In genomic region chr2:232352511-232353091, GRCh38 we compare ENCODE assay signal across 35 cellular contexts. TPM values are rescaled to one million over a fixed set of nuclear protein-coding genes. Genes with fewer than 3 reads are reported as not detected.
A peak's percentile ranks its signal among the peaks of the same experiment; 100 is the strongest.
DNase-seq lines count a peak whose midpoint lies in the region; ATAC-seq, FAIRE-seq and TF ChIP-seq lines count a peak whose summit lies in the region.
"Had no signal": no experiment of that assay in that cellular context is flagged by ENCODE, and none has a peak within 500 bp of the region (broad histone marks: within the 10 kb centered on the region; RNA-seq: fewer than 3 reads in every experiment).

No MANE protein-coding gene starts in this region.

- no peak for TF ChIP-seq EP300 in HepG2 (IDR thresholded peaks at IDR 0.05; ENCODE audit: low read depth in 2 of 2, low read length in 2 of 2)
- no peak for TF ChIP-seq EP300 in HepG2 (CRISPR knock-in tag; IDR thresholded peaks at IDR 0.05; ENCODE audit: borderline replicate concordance)
- no peak for TF ChIP-seq EP300 in suprapubic skin (IDR thresholded peaks at IDR 0.05)
- TF ChIP-seq EP300 in stomach (IDR thresholded peaks at IDR 0.05) = no peak

- peak; percentile 16; the same call in 2 of the 3 replicates for ATAC-seq in HepG2
- ATAC-seq: activated CD8-positive, alpha-beta T cell treated with anti-CD3 and anti-CD28 coated beads, Interleukin-2, amount 10 ng/mL, durations not matched to agents 7 days and 5 days; gastroesophageal sphincter; natural killer cell; stimulated activated effector memory CD8-positive, alpha-beta T cell treated with anti-CD3 and anti-CD28 coated beads, Interleukin-12 subunit alpha, Interleukin-12 subunit beta, amount 100 ng/mL, for 72 hours had no signal

- FAIRE-seq in HepG2 (lab: Jason Lieb, UNC) = no peak
- FAIRE-seq: A204.1 had no signal

- H3K27me3 ChIP-seq in HUES64 (ENCODE audit: insufficient read depth, low read length) (peaks cover 47% of the 10 kb centered on the region), HepG2 (ENCODE audit: control insufficient read depth in 1 of 2, insufficient read depth in 2 of 2, low read length in 2 of 2) (peaks cover 18 to 58% of the 10 kb centered on the region in 2 experiments), suprapubic skin (peaks cover 55% of the 10 kb centered on the region), stomach (peaks cover 25 to 71% (median 52%) of the 10 kb centered on the region in 3 donors)

- no peaks in the 10 kb centered on the region for H3K79me2 ChIP-seq in HepG2 (ENCODE audit: insufficient read depth, low read length)

- no peak for TF ChIP-seq POLR2A in HepG2 (IDR thresholded peaks at IDR 0.05; ENCODE audit: insufficient read depth in 1 of 2, low read depth in 2 of 2, low read length in 2 of 2)
- no peak for TF ChIP-seq POLR2A in suprapubic skin (IDR thresholded peaks at IDR 0.05)
- TF ChIP-seq POLR2A in stomach (IDR thresholded peaks at IDR 0.05) = no peak

- CTCF ChIA-PET in HepG2 (lab: Yijun Ruan, JAX; ENCODE audit: low intra/inter-chr PET ratio, low total read pairs) = no interaction called here

- H2AFZ ChIP-seq in HepG2 (ENCODE audit: low read length) = no peak overlapping the region

- no TSS peak for BruUV-seq in HepG2 (replicated peaks; lab: Mats Ljungman, UMichigan)

- no peaks in the 10 kb centered on the region for H3K36me3 ChIP-seq in HUES64 (ENCODE audit: insufficient read depth, low read length)
- H3K36me3 ChIP-seq in HepG2 (replicated peaks in 1 of 2; ENCODE audit: control insufficient read depth in 1 of 2, insufficient read depth in 2 of 2, low read length in 2 of 2) = no peaks in the 10 kb centered on the region
- no peaks in the 10 kb centered on the region for H3K36me3 ChIP-seq in suprapubic skin
- H3K36me3 ChIP-seq in stomach = no peaks in the 10 kb centered on the region
- H3K36me3 ChIP-seq: brain microvascular endothelial cell, gastroesophageal sphincter, upper lobe of left lung had no signal

- intact Hi-C loops in HepG2 (cut with micrococcal nuclease; ENCODE audit: unreplicated experiment) = no loop called here
- intact Hi-C loops in stomach (cut with DNase I; ENCODE audit: low total_unique reads) = no loop called here

- no peak overlapping the region for H3K4me2 ChIP-seq in HepG2 (ENCODE audit: low read depth, low read length)

- TF ChIP-seq CTCF in HepG2 (CRISPR knock-in tag; IDR thresholded peaks at IDR 0.05) (no peak), suprapubic skin (IDR thresholded peaks at IDR 0.05) (no peak), stomach (IDR thresholded peaks at IDR 0.05) (no peak)

- 0 out of 2 replicates have a peak, but pooled peaks cover 8% of the 10 kb centered on the region for H3K9me3 ChIP-seq in HUES64 (ENCODE audit: insufficient read depth, low read depth, low read length)
- no peaks in the 10 kb centered on the region for H3K9me3 ChIP-seq in HepG2 (ENCODE audit: low read length)
- H3K9me3 ChIP-seq in suprapubic skin = no peaks in the 10 kb centered on the region
- H3K9me3 ChIP-seq in stomach = no peaks in the 10 kb centered on the region
- H3K9me3 ChIP-seq: upper lobe of left lung had no signal

- peak; percentile 48 for DNase-seq in activated effector memory CD4-positive, alpha-beta T cell treated with anti-CD3 and anti-CD28 coated beads, Interleukin-2, amount 50 U/mL, for 16 hours
- no peak for DNase-seq in activated effector memory CD4-positive, alpha-beta T cell treated with Interleukin-2 at 50 U/mL for 16 hours
- DNase-seq in HepG2 (ENCODE audit: low spot score) (no peak), suprapubic skin (ENCODE audit: low spot score in 2 of 2) (peak; percentile 44 to 73), NCI-H1694 treated with DMSO at 0.1 percent for 48 hours (lab: John Stamatoyannopoulos, UW) (no peak), stomach (no peak), hippocampal formation (lab: John Stamatoyannopoulos, UW) (no peak)
- DNase-seq: activated CD4-positive, alpha-beta T cell treated with anti-CD3 and anti-CD28 coated beads for 4 hours; activated CD8-positive, alpha-beta T cell treated with anti-CD3 and anti-CD28 coated beads, Interleukin-2, amount 10 ng/mL, durations not matched to agents 7 days and 5 days; activated naive CD4-positive, alpha-beta T cell; activated T-cell treated with anti-CD3 and anti-CD28 coated beads for 4 hours; brain microvascular endothelial cell; Calu3; CD4-positive, CD25-positive, alpha-beta regulatory T cell; DMS79; GDM1; hypothalamus; IMR-90; midbrain; natural killer cell; NCI-H1436 treated with DMSO at 0.1 percent for 48 hours; NCI-H226; NCI-H526 treated with DMSO at 0.1 percent for 48 hours; occipital lobe; SHP77 treated with DMSO at 0.1 percent for 48 hours; T-helper 2 cell had no signal

- H3K4me3 ChIP-seq in HUES64 (ENCODE audit: low read length) = peak overlapping the region; percentile 20
- no peak overlapping the region for H3K4me3 ChIP-seq in HepG2 (replicated peaks in 1 of 3; ENCODE audit: insufficient read depth in 1 of 3, low read depth in 2 of 3, low read length in 3 of 3)
- peak overlapping the region; percentile 33 for H3K4me3 ChIP-seq in suprapubic skin
- no peak overlapping the region for H3K4me3 ChIP-seq in stomach
- H3K4me3 ChIP-seq: upper lobe of left lung had no signal

- 93% methylated on average over 39 of the region's 39 CpGs for WGBS in HUES64
- 58% methylated on average over 37 of the region's 39 CpGs for WGBS in HepG2 (ENCODE audit: low lambda C conversion rate)
- WGBS in suprapubic skin = 80% methylated on average over 1 of the region's 39 CpGs
- 44 to 78% (median 50%) methylated on average over 15 to 39 of the region's 39 CpGs for WGBS in stomach, 5 donors

- in situ Hi-C loops in HepG2 (cut with HindIII; ENCODE audit: extremely low pct_ligation_motif_present, low pct_unique_long_range_greater_than_20kb) = no loop called here

- POLR2A ChIA-PET in HepG2 (lab: Yijun Ruan, JAX) = no interaction called here

- TF ChIP-seq RAD21 in HepG2 (CRISPR knock-in tag; IDR thresholded peaks at IDR 0.05) = no peak

- H3K27ac ChIP-seq in HUES64 (ENCODE audit: low read depth, low read length) = no peak overlapping the region
- no peak overlapping the region for H3K27ac ChIP-seq in HepG2 (ENCODE audit: extremely low read length, insufficient read depth, low read length)
- no peak overlapping the region for H3K27ac ChIP-seq in suprapubic skin
- no peak overlapping the region for H3K27ac ChIP-seq in stomach
- H3K27ac ChIP-seq: brain microvascular endothelial cell, gastroesophageal sphincter, upper lobe of left lung had no signal

- H3K9ac ChIP-seq in HUES64 (ENCODE audit: low read depth, low read length) = no peak overlapping the region
- H3K9ac ChIP-seq in HepG2 (ENCODE audit: insufficient read depth, low read depth, low read length) = no peak overlapping the region

- no peaks in the 10 kb centered on the region for H4K20me1 ChIP-seq in HepG2 (ENCODE audit: insufficient read depth, low read length)

- H3K4me1 ChIP-seq in HUES64 (ENCODE audit: insufficient read depth, low read length) = no peaks in the 10 kb centered on the region
- peaks cover 17% of the 10 kb centered on the region for H3K4me1 ChIP-seq in HepG2 (ENCODE audit: insufficient read depth, low read length)
- peaks cover 30% of the 10 kb centered on the region for H3K4me1 ChIP-seq in suprapubic skin
- H3K4me1 ChIP-seq in stomach = peaks cover 8 to 24% (median 18%) of the 10 kb centered on the region in 4 donors

RNA-seq across cellular contexts. Expression of gene ALPP, which starts 25.9 kb away (rescaled TPM):
- polyA plus RNA-seq in HUES64 (2013, experiment 1 of 2) = not detected
- 0.13 TPM for polyA plus RNA-seq in HUES64 (2013, experiment 2 of 2)
- total RNA-seq in HepG2 (2016; rRNA removed; fragmentation: Illumina TruSeq; extraction: Trizol) = not detected in 2 replicates
- total RNA-seq in HepG2 (2016; cell fraction: cytosol; rRNA removed; fragmentation: Illumina TruSeq; extraction: Trizol; ENCODE audit: low read depth) = not detected in 2 replicates
- total RNA-seq in HepG2 (2016; cell fraction: insoluble cytoplasmic fraction; rRNA removed; fragmentation: Illumina TruSeq; extraction: Trizol) = not detected in 2 replicates
- not detected in 2 replicates for total RNA-seq in HepG2 (2016; cell fraction: membrane; rRNA removed; fragmentation: Illumina TruSeq; extraction: Trizol)
- not detected in 2 replicates for total RNA-seq in HepG2 (2016; cell fraction: nucleus; rRNA removed; fragmentation: Illumina TruSeq; extraction: Trizol)
- not detected in 2 replicates for polyA plus RNA-seq in HepG2 (2011; rRNA removed)
- polyA plus RNA-seq in HepG2 (2011; cell fraction: cytosol; rRNA removed) = not detected in 2 replicates
- polyA plus RNA-seq in HepG2 (2011; cell fraction: nucleus; rRNA removed) = not detected in 2 replicates
- not detected in 2 replicates for polyA plus RNA-seq in HepG2 (2012)
- polyA plus RNA-seq in HepG2 (2016; cell fraction: cytosol; fragmentation: Illumina TruSeq; extraction: Trizol; ENCODE audit: low read depth) = not detected in 2 replicates
- polyA plus RNA-seq in HepG2 (2016; cell fraction: insoluble cytoplasmic fraction; fragmentation: Illumina TruSeq; extraction: Trizol; ENCODE audit: low read depth) = not detected in 2 replicates
- not detected in 2 replicates for polyA plus RNA-seq in HepG2 (2016; cell fraction: membrane; fragmentation: Illumina TruSeq; extraction: Trizol; ENCODE audit: low read depth)
- not detected in 2 replicates for polyA plus RNA-seq in HepG2 (2016; cell fraction: nucleus; fragmentation: Illumina TruSeq; extraction: Trizol; ENCODE audit: insufficient read depth, low read depth)
- polyA minus RNA-seq in HepG2 (2011; rRNA and poly(A)+ RNA removed; ENCODE audit: low replicate concordance) = 1.1 TPM in 1 of 2 replicates, not detected in the other
- polyA minus RNA-seq in HepG2 (2011; cell fraction: cytosol; rRNA and poly(A)+ RNA removed) = not detected in 2 replicates
- polyA minus RNA-seq in HepG2 (2011; cell fraction: nucleus; rRNA and poly(A)+ RNA removed) = not detected in 2 replicates
- total RNA-seq in suprapubic skin = not detected
- not detected for total RNA-seq in stomach
- polyA plus RNA-seq in stomach = not detected
- total RNA-seq: activated CD8-positive, alpha-beta T cell treated with anti-CD3 and anti-CD28 coated beads, Interleukin-2, amount 10 ng/mL, durations not matched to agents 7 days and 5 days; Calu3; CD4-positive, CD25-positive, alpha-beta regulatory T cell; cerebellum; gastroesophageal sphincter; IMR-90; occipital lobe; pulmonary artery endothelial cell; skeletal muscle tissue had no signal
- polyA plus RNA-seq: CD4-positive, CD25-positive, alpha-beta regulatory T cell; IMR-90 had no signal

RNA-seq across cellular contexts. Expression of gene ALPG, which starts 54.0 kb away (rescaled TPM):
- polyA plus RNA-seq in HUES64 (2013, experiment 1 of 2) = 0.35 TPM
- polyA plus RNA-seq in HUES64 (2013, experiment 2 of 2) = 0.38 TPM
- total RNA-seq in HepG2 (2016; rRNA removed; fragmentation: Illumina TruSeq; extraction: Trizol) (not detected in 2 replicates), suprapubic skin (not detected), stomach (not detected)
- total RNA-seq in HepG2 (2016; cell fraction: cytosol; rRNA removed; fragmentation: Illumina TruSeq; extraction: Trizol; ENCODE audit: low read depth) = not detected in 2 replicates
- total RNA-seq in HepG2 (2016; cell fraction: insoluble cytoplasmic fraction; rRNA removed; fragmentation: Illumina TruSeq; extraction: Trizol) = not detected in 2 replicates
- total RNA-seq in HepG2 (2016; cell fraction: membrane; rRNA removed; fragmentation: Illumina TruSeq; extraction: Trizol) = not detected in 2 replicates
- total RNA-seq in HepG2 (2016; cell fraction: nucleus; rRNA removed; fragmentation: Illumina TruSeq; extraction: Trizol) = not detected in 2 replicates
- polyA plus RNA-seq in HepG2 (2011; rRNA removed) (not detected in 2 replicates), stomach (not detected)
- polyA plus RNA-seq in HepG2 (2011; cell fraction: cytosol; rRNA removed) = not detected in 2 replicates
- not detected in 2 replicates for polyA plus RNA-seq in HepG2 (2011; cell fraction: nucleus; rRNA removed)
- polyA plus RNA-seq in HepG2 (2012) = not detected in 2 replicates
- polyA plus RNA-seq in HepG2 (2016; cell fraction: cytosol; fragmentation: Illumina TruSeq; extraction: Trizol; ENCODE audit: low read depth) = not detected in 2 replicates
- polyA plus RNA-seq in HepG2 (2016; cell fraction: insoluble cytoplasmic fraction; fragmentation: Illumina TruSeq; extraction: Trizol; ENCODE audit: low read depth) = not detected in 2 replicates
- not detected in 2 replicates for polyA plus RNA-seq in HepG2 (2016; cell fraction: membrane; fragmentation: Illumina TruSeq; extraction: Trizol; ENCODE audit: low read depth)
- polyA plus RNA-seq in HepG2 (2016; cell fraction: nucleus; fragmentation: Illumina TruSeq; extraction: Trizol; ENCODE audit: insufficient read depth, low read depth) = not detected in 2 replicates
- polyA minus RNA-seq in HepG2 (2011; rRNA and poly(A)+ RNA removed; ENCODE audit: low replicate concordance) = 0.12 TPM in 1 of 2 replicates, not detected in the other
- not detected in 2 replicates for polyA minus RNA-seq in HepG2 (2011; cell fraction: cytosol; rRNA and poly(A)+ RNA removed)
- not detected in 2 replicates for polyA minus RNA-seq in HepG2 (2011; cell fraction: nucleus; rRNA and poly(A)+ RNA removed)
- total RNA-seq: activated CD8-positive, alpha-beta T cell treated with anti-CD3 and anti-CD28 coated beads, Interleukin-2, amount 10 ng/mL, durations not matched to agents 7 days and 5 days; Calu3; CD4-positive, CD25-positive, alpha-beta regulatory T cell; cerebellum; gastroesophageal sphincter; IMR-90; left lobe of liver; natural killer cell; occipital lobe; pulmonary artery endothelial cell; skeletal muscle tissue had no signal
- polyA plus RNA-seq: CD4-positive, CD25-positive, alpha-beta regulatory T cell; IMR-90 had no signal

Comparison
In these comparisons a context has a peak if more than half of its experiments do, and no peak if none do; other contexts are left out.
1. DNase-seq: peak in activated effector memory CD4-positive, alpha-beta T cell treated with anti-CD3 and anti-CD28 coated beads, Interleukin-2, amount 50 U/mL, for 16 hours (single experiment) and suprapubic skin (2 of 2); none in activated effector memory CD4-positive, alpha-beta T cell treated with Interleukin-2 at 50 U/mL for 16 hours (single experiment), HepG2 (single experiment), NCI-H1694 treated with DMSO at 0.1 percent for 48 hours (single experiment), stomach (single experiment) and hippocampal formation (0 of 2).
2. H3K4me3 ChIP-seq: peak in HUES64 (single experiment) and suprapubic skin (single experiment); none in HepG2 (0 of 3) and stomach (0 of 4).